In the genomic region with DNA sequence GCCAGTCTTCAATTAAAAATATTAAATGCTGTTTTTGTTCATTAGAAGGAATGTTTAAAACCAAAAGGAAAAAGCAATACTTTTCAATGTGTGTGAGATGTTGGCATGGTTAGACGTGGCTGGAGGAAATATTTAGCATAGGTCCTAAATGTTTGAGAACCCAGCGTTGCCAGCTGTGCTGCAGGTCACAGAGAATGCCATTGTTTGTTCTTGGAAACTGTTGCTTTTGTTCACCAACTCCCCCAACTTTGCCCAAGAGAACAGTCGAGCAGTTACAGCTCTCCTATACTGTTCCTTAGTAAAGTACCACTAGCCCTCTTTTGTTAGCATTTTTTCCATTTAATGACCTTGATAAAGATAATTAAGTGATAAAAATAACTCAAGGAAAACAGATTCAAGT, we compare ENCODE assay signal across 22 cellular contexts. TPM values are rescaled to one million over a fixed set of nuclear protein-coding genes. Genes with fewer than 3 reads are reported as not detected.
DNase-seq lines count a peak whose midpoint lies in the region; ATAC-seq and TF ChIP-seq lines count a peak whose summit lies in the region.
"Had no signal": no experiment of that assay in that cellular context is flagged by ENCODE, and none has a peak within 500 bp of the region (broad histone marks: within the 10 kb centered on the region; RNA-seq: fewer than 3 reads in every experiment).

No MANE protein-coding gene starts in this region.

- no peak overlapping the region for H3K9ac ChIP-seq in trophoblast cell (ENCODE audit: low read length)
- H3K9ac ChIP-seq: BLaER1 had no signal

- no peak overlapping the region for H3K23ac ChIP-seq in trophoblast cell (ENCODE audit: low read length)

- H3K4me1 Mint-ChIP-seq in WTC11, result peaks cover 59% of the 10 kb centered on the region
- H3K4me1 Mint-ChIP-seq: CD4-positive, alpha-beta memory T cell had no signal

- no peak overlapping the region for H2BK5ac ChIP-seq in trophoblast cell (ENCODE audit: low read depth, low read length, poor library complexity)

- H3K4me1 ChIP-seq in trophoblast cell (ENCODE audit: control insufficient read depth in 1 of 2, insufficient read depth in 2 of 2, low read length in 2 of 2) (peaks cover 3 to 9% of the 10 kb centered on the region in 2 experiments), tibial nerve (no peaks in the 10 kb centered on the region)
- H3K4me1 ChIP-seq: A549 had no signal

- H4K91ac ChIP-seq in trophoblast cell (ENCODE audit: low read depth, low read length), result no peak overlapping the region

- intact Hi-C loops in cardiac septum (cut with DNase I), result loop anchor here (5.0 kb wide), 1 partner anchor 41 kb away; no protein-coding TSS in a partner anchor

- no peak for TF ChIP-seq CTCF in WTC11 (IDR thresholded peaks at IDR 0.05)
- no peak for TF ChIP-seq CTCF in tibial nerve (IDR thresholded peaks at IDR 0.05)

- no peak for TF ChIP-seq POLR2A in tibial nerve (IDR thresholded peaks at IDR 0.05)

- H3K4me2 ChIP-seq in trophoblast cell (ENCODE audit: low read length), result no peak overlapping the region
- H3K4me2 ChIP-seq: A549, BLaER1 had no signal

- H3K4me3 ChIP-seq in trophoblast cell (ENCODE audit: low read depth, low read length) (no peak overlapping the region), tibial nerve (no peak overlapping the region)
- H3K4me3 ChIP-seq: A549, BLaER1 had no signal

- no peak overlapping the region for H3K27ac Mint-ChIP-seq in WTC11
- H3K27ac Mint-ChIP-seq: CD4-positive, alpha-beta memory T cell had no signal

- H3K9me3 ChIP-seq in trophoblast cell (ENCODE audit: insufficient read depth, low read depth, low read length) (peaks cover 4% of the 10 kb centered on the region), tibial nerve (peaks cover 0 to 4% (median 1%) of the 10 kb centered on the region in 4 donors)

- no peak for ATAC-seq in WTC11
- ATAC-seq in GM18520 (IDR thresholded peaks at IDR 0.05; ENCODE audit: unreplicated experiment), result no peak
- ATAC-seq in HG02884 (IDR thresholded peaks at IDR 0.05; ENCODE audit: unreplicated experiment), result no peak
- ATAC-seq: A549, HCT116, PC-3 had no signal

- H3K36me3 ChIP-seq in trophoblast cell (ENCODE audit: control insufficient read depth in 1 of 2, insufficient read depth in 2 of 2, low read length in 2 of 2) (no peaks in the 10 kb centered on the region), tibial nerve (no peaks in the 10 kb centered on the region)
- H3K36me3 ChIP-seq: BLaER1 had no signal

- no peaks in the 10 kb centered on the region for H3K27me3 ChIP-seq in trophoblast cell (ENCODE audit: insufficient read depth, low read length)
- no peaks in the 10 kb centered on the region for H3K27me3 ChIP-seq in tibial nerve
- H3K27me3 ChIP-seq: BLaER1 had no signal

- no peak overlapping the region for H3K18ac ChIP-seq in trophoblast cell (ENCODE audit: low read length)

- CTCF ChIA-PET in WTC11 (lab: Charles Lee), result interaction anchor here (0.8 to 2.5 kb wide), 11 partner anchors 8 to 284 kb away, joined by 3 to 64 read pairs (median 5); a partner anchor contains a TSS

- no peak overlapping the region for H2BK120ac ChIP-seq in trophoblast cell (ENCODE audit: insufficient read depth, low read length, poor library complexity)

- H2BK12ac ChIP-seq in trophoblast cell (ENCODE audit: low read length), result peak overlapping the region; percentile 81

- H3K14ac ChIP-seq in trophoblast cell (ENCODE audit: low read length), result no peak overlapping the region

- H3K4ac ChIP-seq in trophoblast cell (ENCODE audit: low read depth, low read length), result no peak overlapping the region

- H3K27me3 Mint-ChIP-seq in WTC11 (ENCODE audit: low read depth), result no peaks in the 10 kb centered on the region
- H3K27me3 Mint-ChIP-seq: CD4-positive, alpha-beta memory T cell had no signal

- no CpG with 5 or more reads among the region's 3 CpGs for WGBS in trophoblast cell (ENCODE audit: extremely low coverage, insufficient coverage, insufficient read length)
- WGBS in tibial nerve, 2 donors, result 25 to 38% methylated on average over 3 of the region's 3 CpGs

- no peak overlapping the region for H4K12ac ChIP-seq in trophoblast cell (ENCODE audit: low read depth, low read length)

- DNase-seq in WTC11 (ENCODE audit: low spot score) (no peak), globus pallidus (ENCODE audit: low spot score) (peak; percentile 91), trophoblast cell (no peak), tibial nerve (ENCODE audit: low spot score in 2 of 2) (no peak), cardiac septum (ENCODE audit: low spot score) (no peak)
- DNase-seq: CD4-positive, alpha-beta memory T cell; DMS53; MM.1S; NCI-H1092; NCI-H1436 treated with DMSO at 0.1 percent for 48 hours; NCI-H2029; NCI-H345; NCI-H524 treated with DMSO at 0.1 percent for 48 hours; PC-3; RPMI8226; SHP77 treated with DMSO at 0.1 percent for 48 hours had no signal

- no peak overlapping the region for H4K8ac ChIP-seq in trophoblast cell (ENCODE audit: low read depth, low read length)

- peaks cover 4% of the 10 kb centered on the region for H3K36me3 Mint-ChIP-seq in WTC11
- H3K36me3 Mint-ChIP-seq: CD4-positive, alpha-beta memory T cell had no signal

- H3K27ac ChIP-seq in trophoblast cell (ENCODE audit: low read depth, low read length), result no peak overlapping the region
- H3K27ac ChIP-seq in tibial nerve, result peak overlapping the region in 3 of 4 donors; percentile 9 to 50 (median 47)
- H3K27ac ChIP-seq: A549, BLaER1 had no signal

- no peak overlapping the region for H2AK5ac ChIP-seq in trophoblast cell (ENCODE audit: low read length)

- H3K79me1 ChIP-seq in trophoblast cell (ENCODE audit: low read length), result peaks cover 11% of the 10 kb centered on the region

- POLR2A ChIA-PET in WTC11 (lab: Charles Lee), result no interaction called here

- peak in 1 of 2 donors; percentile 29 for TF ChIP-seq EP300 in tibial nerve (IDR thresholded peaks at IDR 0.05)

- H3K79me2 ChIP-seq in trophoblast cell (ENCODE audit: control insufficient read depth, insufficient read depth, low read length, poor library complexity), result no peaks in the 10 kb centered on the region

- H3K9me3 Mint-ChIP-seq in WTC11, result peaks cover 8% of the 10 kb centered on the region

- peak overlapping the region; percentile 66 for H3K4me3 Mint-ChIP-seq in WTC11
- H3K4me3 Mint-ChIP-seq: CD4-positive, alpha-beta memory T cell had no signal

- no peak overlapping the region for H2AFZ ChIP-seq in trophoblast cell (ENCODE audit: insufficient read depth, low read length, poor library complexity)

TF ChIP-seq in WTC11, 78 proteins besides CTCF, POLR2A, EP300 and RAD21:
- TF ChIP-seq HMGA2 (CRISPR knock-in tag; IDR thresholded peaks at IDR 0.05) (no peak), ETV6 (CRISPR knock-in tag; IDR thresholded peaks at IDR 0.05) (no peak), NR1H2 (CRISPR knock-in tag; IDR thresholded peaks at IDR 0.05) (no peak)
- TF ChIP-seq, protein P1, sequence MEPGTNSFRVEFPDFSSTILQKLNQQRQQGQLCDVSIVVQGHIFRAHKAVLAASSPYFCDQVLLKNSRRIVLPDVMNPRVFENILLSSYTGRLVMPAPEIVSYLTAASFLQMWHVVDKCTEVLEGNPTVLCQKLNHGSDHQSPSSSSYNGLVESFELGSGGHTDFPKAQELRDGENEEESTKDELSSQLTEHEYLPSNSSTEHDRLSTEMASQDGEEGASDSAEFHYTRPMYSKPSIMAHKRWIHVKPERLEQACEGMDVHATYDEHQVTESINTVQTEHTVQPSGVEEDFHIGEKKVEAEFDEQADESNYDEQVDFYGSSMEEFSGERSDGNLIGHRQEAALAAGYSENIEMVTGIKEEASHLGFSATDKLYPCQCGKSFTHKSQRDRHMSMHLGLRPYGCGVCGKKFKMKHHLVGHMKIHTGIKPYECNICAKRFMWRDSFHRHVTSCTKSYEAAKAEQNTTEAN (CRISPR knock-in tag; IDR thresholded peaks at IDR 0.05), result no peak
- TF ChIP-seq, protein P2, sequence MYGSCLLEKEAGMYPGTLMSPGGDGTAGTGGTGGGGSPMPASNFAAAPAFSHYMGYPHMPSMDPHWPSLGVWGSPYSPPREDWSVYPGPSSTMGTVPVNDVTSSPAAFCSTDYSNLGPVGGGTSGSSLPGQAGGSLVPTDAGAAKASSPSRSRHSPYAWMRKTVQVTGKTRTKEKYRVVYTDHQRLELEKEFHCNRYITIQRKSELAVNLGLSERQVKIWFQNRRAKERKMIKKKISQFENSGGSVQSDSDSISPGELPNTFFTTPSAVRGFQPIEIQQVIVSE (CRISPR knock-in tag; IDR thresholded peaks at IDR 0.05; ENCODE audit: borderline replicate concordance), result no peak
- TF ChIP-seq, protein P3, sequence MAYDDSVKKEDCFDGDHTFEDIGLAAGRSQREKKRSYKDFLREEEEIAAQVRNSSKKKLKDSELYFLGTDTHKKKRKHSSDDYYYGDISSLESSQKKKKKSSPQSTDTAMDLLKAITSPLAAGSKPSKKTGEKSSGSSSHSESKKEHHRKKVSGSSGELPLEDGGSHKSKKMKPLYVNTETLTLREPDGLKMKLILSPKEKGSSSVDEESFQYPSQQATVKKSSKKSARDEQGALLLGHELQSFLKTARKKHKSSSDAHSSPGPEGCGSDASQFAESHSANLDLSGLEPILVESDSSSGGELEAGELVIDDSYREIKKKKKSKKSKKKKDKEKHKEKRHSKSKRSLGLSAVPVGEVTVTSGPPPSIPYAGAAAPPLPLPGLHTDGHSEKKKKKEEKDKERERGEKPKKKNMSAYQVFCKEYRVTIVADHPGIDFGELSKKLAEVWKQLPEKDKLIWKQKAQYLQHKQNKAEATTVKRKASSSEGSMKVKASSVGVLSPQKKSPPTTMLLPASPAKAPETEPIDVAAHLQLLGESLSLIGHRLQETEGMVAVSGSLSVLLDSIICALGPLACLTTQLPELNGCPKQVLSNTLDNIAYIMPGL (CRISPR knock-in tag; IDR thresholded peaks at IDR 0.05), result no peak
- TF ChIP-seq, protein P4, sequence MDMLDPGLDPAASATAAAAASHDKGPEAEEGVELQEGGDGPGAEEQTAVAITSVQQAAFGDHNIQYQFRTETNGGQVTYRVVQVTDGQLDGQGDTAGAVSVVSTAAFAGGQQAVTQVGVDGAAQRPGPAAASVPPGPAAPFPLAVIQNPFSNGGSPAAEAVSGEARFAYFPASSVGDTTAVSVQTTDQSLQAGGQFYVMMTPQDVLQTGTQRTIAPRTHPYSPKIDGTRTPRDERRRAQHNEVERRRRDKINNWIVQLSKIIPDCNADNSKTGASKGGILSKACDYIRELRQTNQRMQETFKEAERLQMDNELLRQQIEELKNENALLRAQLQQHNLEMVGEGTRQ (CRISPR knock-in tag; IDR thresholded peaks at IDR 0.05), result no peak

RNA-seq across cellular contexts. Expression of a gene that starts 44.5 kb away (rescaled TPM):
- total RNA-seq in WTC11 (2021) (17.8 to 19.4 TPM (median 17.9 TPM) in 3 replicates), tibial nerve (100 to 1,000 TPM; 196 to 328 (median 268) TPM), cardiac septum (11.4 TPM)
- polyA plus RNA-seq in trophoblast cell (2013), result 64.9 and 67.0 TPM in 2 replicates
- total RNA-seq: LHCN-M2, PC-3 had no signal
